Comparison of ENCODE assay signal across 19 cellular contexts in the genomic region with DNA sequence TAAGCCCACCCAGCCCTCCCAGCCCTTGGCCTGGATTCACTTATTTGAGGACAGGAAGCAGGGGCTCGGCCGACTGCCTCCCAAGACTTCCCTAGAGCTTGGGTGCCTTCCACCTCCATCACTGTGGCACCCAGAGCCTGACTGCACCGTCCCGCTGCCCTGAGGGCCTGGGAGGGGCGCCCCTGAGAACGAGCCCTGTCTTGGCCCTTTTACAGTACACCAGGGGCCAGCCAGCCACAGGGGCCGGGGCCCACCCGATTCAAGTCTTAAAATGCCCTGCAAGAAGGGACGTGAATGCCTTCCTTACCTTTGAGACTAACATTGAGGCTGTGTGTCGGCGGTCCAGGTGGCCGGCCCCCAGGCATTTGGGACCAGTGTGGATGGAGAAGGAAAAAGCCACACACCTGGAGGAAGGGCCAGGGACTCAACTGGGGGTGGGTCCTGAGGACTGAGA. TPM values are rescaled to one million over a fixed set of nuclear protein-coding genes. Genes with fewer than 3 reads are reported as not detected.
A peak's percentile ranks its signal among the peaks of the same experiment; 100 is the strongest.
DNase-seq lines count a peak whose midpoint lies in the region; ATAC-seq and TF ChIP-seq lines count a peak whose summit lies in the region.
"Had no signal": no experiment of that assay in that cellular context is flagged by ENCODE, and none has a peak within 500 bp of the region (broad histone marks: within the 10 kb centered on the region; RNA-seq: fewer than 3 reads in every experiment).

No MANE protein-coding gene starts in this region.

- peaks cover 38% of the 10 kb centered on the region for H3K36me3 Mint-ChIP-seq in activated CD8-positive, alpha-beta T cell treated with anti-CD3 and anti-CD28 coated beads for 36 hours (ENCODE audit: low read depth)
- peaks cover 20% of the 10 kb centered on the region for H3K36me3 Mint-ChIP-seq in stimulated activated memory B cell treated with anti-CD40 and anti-IgM and Interleukin-4, amounts not matched to agents 10 μg/mL and 1 μg/mL and 100 μg/mL, for 72 hours

- H3K9me3 Mint-ChIP-seq in activated CD8-positive, alpha-beta T cell treated with anti-CD3 and anti-CD28 coated beads for 36 hours = no peaks in the 10 kb centered on the region
- no peaks in the 10 kb centered on the region for H3K9me3 Mint-ChIP-seq in stimulated activated memory B cell treated with anti-CD40 and anti-IgM and Interleukin-4, amounts not matched to agents 10 μg/mL and 1 μg/mL and 100 μg/mL, for 72 hours
- H3K9me3 Mint-ChIP-seq: stimulated activated naive CD8-positive, alpha-beta T cell treated with anti-CD3 and anti-CD28 coated beads, Interleukin-15, Interleukin-2, amounts not matched to agents 100 ng/mL and 50 ng/mL, for 24 hours had no signal

- intact Hi-C loops in heart left ventricle (cut with DNase I) (no loop called here), Right ventricle myocardium superior (cut with DNase I) (no loop called here), right cardiac atrium (cut with DNase I) (loop anchor here in 1 of 4 donors (10.0 kb wide), 1 partner anchor 65 kb away; no protein-coding TSS in a partner anchor)
- intact Hi-C loops in activated CD8-positive, alpha-beta T cell treated with anti-CD3 and anti-CD28 coated beads for 36 hours (cut with micrococcal nuclease) = loop anchor here (10.0 kb wide), 1 partner anchor 475 kb away; no protein-coding TSS in a partner anchor

- TF ChIP-seq CTCF in heart left ventricle (IDR thresholded peaks at IDR 0.05) = no peak
- TF ChIP-seq CTCF in activated CD8-positive, alpha-beta T cell treated with anti-CD3 and anti-CD28 coated beads for 36 hours (IDR thresholded peaks at IDR 0.05) = no peak

- H3K4me1 ChIP-seq in heart left ventricle (peaks cover 0 to 71% (median 44%) of the 10 kb centered on the region in 12 donors), right cardiac atrium (ENCODE audit: control insufficient read depth, insufficient read depth, low read length) (peaks cover 10% of the 10 kb centered on the region)

- 86 to 97% (median 90%) methylated on average over 10 to 12 of the region's 12 CpGs for WGBS in heart left ventricle, 4 donors
- WGBS in right cardiac atrium = 78% methylated on average over 12 of the region's 12 CpGs

- no peaks in the 10 kb centered on the region for H3K27me3 Mint-ChIP-seq in activated CD8-positive, alpha-beta T cell treated with anti-CD3 and anti-CD28 coated beads for 36 hours
- H3K27me3 Mint-ChIP-seq in stimulated activated memory B cell treated with anti-CD40 and anti-IgM and Interleukin-4, amounts not matched to agents 10 μg/mL and 1 μg/mL and 100 μg/mL, for 72 hours = no peaks in the 10 kb centered on the region
- H3K27me3 Mint-ChIP-seq: stimulated activated naive CD8-positive, alpha-beta T cell treated with anti-CD3 and anti-CD28 coated beads, Interleukin-15, Interleukin-2, amounts not matched to agents 100 ng/mL and 50 ng/mL, for 24 hours had no signal

- peaks cover 0 to 56% (median 41%) of the 10 kb centered on the region in 9 donors for H3K36me3 ChIP-seq in heart left ventricle
- H3K36me3 ChIP-seq: pancreas had no signal

- POLR2A ChIA-PET in activated CD8-positive, alpha-beta T cell treated with anti-CD3 and anti-CD28 coated beads for 36 hours (lab: Charles Lee) = interaction anchor here (0.6 to 11.5 kb wide), 3 partner anchors 11 to 133 kb away, joined by 3 to 310 read pairs (median 3); a partner anchor contains a TSS

- ATAC-seq in heart left ventricle (no peak), Right ventricle myocardium superior (ENCODE audit: poor library complexity) (no peak), right cardiac atrium (no peak), HG03432 (IDR thresholded peaks at IDR 0.05; ENCODE audit: unreplicated experiment) (no peak), HG02938 (IDR thresholded peaks at IDR 0.05; ENCODE audit: unreplicated experiment) (no peak)
- no peak for ATAC-seq in activated CD8-positive, alpha-beta T cell treated with anti-CD3 and anti-CD28 coated beads for 36 hours
- ATAC-seq in stimulated activated memory B cell treated with anti-CD40 and anti-IgM and Interleukin-4, amounts not matched to agents 10 μg/mL and 1 μg/mL and 100 μg/mL, for 72 hours = no peak
- ATAC-seq: pancreas, SK-N-SH treated with all-trans-retinoic acid at 6 μM for 48 hours had no signal

- TF ChIP-seq POLR2A in heart left ventricle (IDR thresholded peaks at IDR 0.05) = no peak

- H3K9me3 ChIP-seq in heart left ventricle (no peaks in the 10 kb centered on the region), right cardiac atrium (ENCODE audit: control insufficient read depth, low read length) (no peaks in the 10 kb centered on the region)
- H3K9me3 ChIP-seq: pancreas had no signal

- peak in 3 of 5 donors; percentile 14 to 26 (median 18) for DNase-seq in heart left ventricle
- no peak for DNase-seq in Right ventricle myocardium superior
- no peak for DNase-seq in activated CD8-positive, alpha-beta T cell treated with anti-CD3 and anti-CD28 coated beads for 36 hours
- DNase-seq in right cardiac atrium = peak in 2 of 3 donors; percentile 39 to 49
- no peak for DNase-seq in ecto neural progenitor cell (ENCODE audit: low spot score)
- DNase-seq: activated CD4-positive, alpha-beta T cell treated with anti-CD3 and anti-CD28 coated beads for 4 hours; amniotic stem cell; Karpas-422; NCI-H1048; NCI-H2081 treated with DMSO at 0.1 percent for 48 hours; stimulated activated CD4-positive, alpha-beta T cell treated with anti-CD3 and anti-CD28 coated beads, Interleukin-1b, Interleukin-23, amount 100 ng/mL, for 48 hours; trophoblast cell had no signal

- H3K27ac ChIP-seq in heart left ventricle (peak overlapping the region in 2 of 12 donors; percentile 20 to 41), right cardiac atrium (ENCODE audit: low read length) (no peak overlapping the region)
- H3K27ac ChIP-seq: pancreas had no signal

- no peak overlapping the region for H3K4me3 ChIP-seq in heart left ventricle
- no peak overlapping the region for H3K4me3 ChIP-seq in right cardiac atrium (ENCODE audit: low read length)
- H3K4me3 ChIP-seq: pancreas had no signal

- CTCF ChIA-PET in activated CD8-positive, alpha-beta T cell treated with anti-CD3 and anti-CD28 coated beads for 36 hours (lab: Charles Lee) = interaction anchor here (1.4 kb wide), 1 partner anchor 12 kb away, joined by 3 read pairs; no protein-coding TSS in a partner anchor

- no peaks in the 10 kb centered on the region for H3K27me3 ChIP-seq in heart left ventricle
- no peaks in the 10 kb centered on the region for H3K27me3 ChIP-seq in right cardiac atrium (ENCODE audit: control insufficient read depth, insufficient read depth)
- H3K27me3 ChIP-seq: pancreas had no signal

- peak overlapping the region; percentile 52 for H3K27ac Mint-ChIP-seq in activated CD8-positive, alpha-beta T cell treated with anti-CD3 and anti-CD28 coated beads for 36 hours
- H3K27ac Mint-ChIP-seq in stimulated activated memory B cell treated with anti-CD40 and anti-IgM and Interleukin-4, amounts not matched to agents 10 μg/mL and 1 μg/mL and 100 μg/mL, for 72 hours = peak overlapping the region; percentile 50

- peaks cover 52% of the 10 kb centered on the region for H3K4me1 Mint-ChIP-seq in activated CD8-positive, alpha-beta T cell treated with anti-CD3 and anti-CD28 coated beads for 36 hours (ENCODE audit: low read depth)
- H3K4me1 Mint-ChIP-seq in stimulated activated memory B cell treated with anti-CD40 and anti-IgM and Interleukin-4, amounts not matched to agents 10 μg/mL and 1 μg/mL and 100 μg/mL, for 72 hours = peaks cover 44% of the 10 kb centered on the region

- no peak overlapping the region for H3K4me3 Mint-ChIP-seq in activated CD8-positive, alpha-beta T cell treated with anti-CD3 and anti-CD28 coated beads for 36 hours
- no peak overlapping the region for H3K4me3 Mint-ChIP-seq in stimulated activated memory B cell treated with anti-CD40 and anti-IgM and Interleukin-4, amounts not matched to agents 10 μg/mL and 1 μg/mL and 100 μg/mL, for 72 hours
- H3K4me3 Mint-ChIP-seq: stimulated activated naive CD8-positive, alpha-beta T cell treated with anti-CD3 and anti-CD28 coated beads, Interleukin-15, Interleukin-2, amounts not matched to agents 100 ng/mL and 50 ng/mL, for 24 hours had no signal

RNA-seq across cellular contexts. Expression of a gene that starts 16.9 kb away (rescaled TPM):
- total RNA-seq in heart left ventricle (10 to 100 TPM; 24.8 to 36.0 (median 33.4) TPM), Right ventricle myocardium superior (55.7 TPM), right cardiac atrium (10 to 100 TPM; 37.9 to 63.8 (median 53.9) TPM)
- polyA plus RNA-seq in heart left ventricle (10 to 100 TPM; 13.6 to 37.9 TPM), right cardiac atrium (50.7 TPM)
- 10 to 100 TPM; 36.2 to 39.8 TPM for total RNA-seq in activated CD8-positive, alpha-beta T cell treated with anti-CD3 and anti-CD28 coated beads for 36 hours

RNA-seq across cellular contexts. Expression of a gene that starts 30.1 kb away (rescaled TPM):
- total RNA-seq in heart left ventricle = 100 to 1,000 TPM in 6 of 9 donors, 10 to 100 TPM in 3; 78.8 to 293 (median 109) TPM
- 100 to 1,000 TPM in 1 of 2 donors, 10 to 100 TPM in 1; 56.1 to 166 TPM for polyA plus RNA-seq in heart left ventricle
- 115 TPM for total RNA-seq in Right ventricle myocardium superior
- under 1 TPM in 1 of 2 experiments, not detected in 1; 0.11 TPM for total RNA-seq in activated CD8-positive, alpha-beta T cell treated with anti-CD3 and anti-CD28 coated beads for 36 hours
- 100 to 1,000 TPM in 3 of 4 donors, 10 to 100 TPM in 1; 96.3 to 126 (median 106) TPM for total RNA-seq in right cardiac atrium
- 160 TPM for polyA plus RNA-seq in right cardiac atrium
- total RNA-seq: HT-29 had no signal

Comparison
In these comparisons a context has a peak if more than half of its experiments do, and no peak if none do; other contexts are left out.
1. DNase-seq: peak in heart left ventricle (3 of 5) and right cardiac atrium (2 of 3); none in Right ventricle myocardium superior (single experiment), activated CD8-positive, alpha-beta T cell treated with anti-CD3 and anti-CD28 coated beads for 36 hours (single experiment) and ecto neural progenitor cell (single experiment).
2. RNA of a gene that starts 30.1 kb away (total RNA-seq): 115 TPM in Right ventricle myocardium superior (single experiment), 96.3 to 126 TPM in right cardiac atrium and 78.8 to 293 TPM in heart left ventricle; 0.11 TPM in activated CD8-positive, alpha-beta T cell treated with anti-CD3 and anti-CD28 coated beads for 36 hours; every median in the first group is over 10 times any median in the second.